10 cellular contexts compared by ENCODE assay signal in genomic region chr6:170265655-170266054, GRCh38. TPM values are rescaled to one million over a fixed set of nuclear protein-coding genes. Genes with fewer than 3 reads are reported as not detected.
DNase-seq lines count a peak whose midpoint lies in the region; ATAC-seq and TF ChIP-seq lines count a peak whose summit lies in the region.
"Had no signal": no experiment of that assay in that cellular context is flagged by ENCODE, and none has a peak within 500 bp of the region (broad histone marks: within the 10 kb centered on the region; RNA-seq: fewer than 3 reads in every experiment).

No MANE protein-coding gene starts in this region.

- H3K27ac ChIP-seq in caudate nucleus (ENCODE audit: low read depth, low read length) (peak overlapping the region; percentile 96), right lobe of liver (peak overlapping the region; percentile 14 to 63 (median 59)), GM23248 (no peak overlapping the region)
- H3K27ac ChIP-seq: foreskin keratinocyte had no signal

- peak; percentile 73 to 93 (median 85) for DNase-seq in NCI-H1417 (lab: John Stamatoyannopoulos, UW)
- peak in 48 of 61 donors; percentile 19 to 88 (median 56) for DNase-seq in caudate nucleus (lab: John Stamatoyannopoulos, UW)
- peak; percentile 90 to 95 (median 94) for DNase-seq in right lobe of liver
- peak; percentile 84 for DNase-seq in superior temporal gyrus (ENCODE audit: extremely low spot score)
- DNase-seq in GM23248: no peak
- no peak for DNase-seq in activated naive CD4-positive, alpha-beta T cell (lab: John Stamatoyannopoulos, UW)
- DNase-seq: activated CD4-positive, alpha-beta T cell treated with anti-CD3 and anti-CD28 coated beads, Interleukin-2, amount 10 ng/mL, durations not matched to agents 7 days and 5 days; foreskin keratinocyte had no signal

- no peaks in the 10 kb centered on the region for H3K9me2 ChIP-seq in GM23248 (ENCODE audit: insufficient read depth)

- in situ Hi-C loops in GM23248 (cut with MboI): no loop called here

- H3K79me2 ChIP-seq in GM23248 (ENCODE audit: insufficient read depth): no peaks in the 10 kb centered on the region

- intact Hi-C loops in right lobe of liver (cut with DNase I): no loop called here

- H3K4me2 ChIP-seq in GM23248 (ENCODE audit: unreplicated experiment): no peak overlapping the region

- TF ChIP-seq POLR2A in right lobe of liver (IDR thresholded peaks at IDR 0.05): no peak

- no peaks in the 10 kb centered on the region for H3K9me3 ChIP-seq in right lobe of liver
- H3K9me3 ChIP-seq in GM23248 (ENCODE audit: low read depth): no peaks in the 10 kb centered on the region

- ATAC-seq in right lobe of liver (peak; percentile 94 to 97 (median 96)), SK-N-SH treated with all-trans-retinoic acid at 6 μM for 48 hours (no peak)
- ATAC-seq: foreskin keratinocyte, Panc1 had no signal

- no peak overlapping the region for H3K9ac ChIP-seq in GM23248

- H3F3A ChIP-seq in GM23248 (ENCODE audit: insufficient read depth): no peaks in the 10 kb centered on the region

- H3K36me3 ChIP-seq in right lobe of liver (no peaks in the 10 kb centered on the region), GM23248 (ENCODE audit: low read depth) (no peaks in the 10 kb centered on the region)

- no peak overlapping the region for H2AFZ ChIP-seq in GM23248

- peak in 3 of 4 donors; percentile 4 to 35 (median 21) for TF ChIP-seq CTCF in right lobe of liver (IDR thresholded peaks at IDR 0.05)

- H3K27me3 ChIP-seq in right lobe of liver (no peaks in the 10 kb centered on the region), GM23248 (replicated peaks; ENCODE audit: insufficient read depth) (0 out of 2 replicates have a peak, but pooled peaks cover 5% of the 10 kb centered on the region)
- H3K27me3 ChIP-seq: foreskin keratinocyte had no signal

- no peaks in the 10 kb centered on the region for H4K20me1 ChIP-seq in GM23248 (ENCODE audit: insufficient read depth)

- H3K4me3 ChIP-seq in right lobe of liver (no peak overlapping the region), GM23248 (no peak overlapping the region)

- 33% methylated on average over 14 of the region's 22 CpGs for WGBS in right lobe of liver (ENCODE audit: insufficient coverage, low coverage, low lambda C conversion rate, missing lambda C conversion rate)
- WGBS in GM23248 (ENCODE audit: low coverage in 1 of 2, low lambda C conversion rate in 2 of 2, missing lambda C conversion rate in 2 of 2), 2 experiments: 77 to 78% methylated on average over 22 of the region's 22 CpGs

- H3K4me1 ChIP-seq in right lobe of liver (peaks cover 0 to 8% (median 1%) of the 10 kb centered on the region in 4 donors), GM23248 (ENCODE audit: insufficient read depth) (no peaks in the 10 kb centered on the region)
- H3K4me1 ChIP-seq: foreskin keratinocyte had no signal

TF ChIP-seq in SK-N-SH treated with all-trans-retinoic acid at 6 μM for 48 hours, 23 proteins besides CTCF, POLR2A, EP300 and RAD21:
- TF ChIP-seq ZFP30 (CRISPR knock-in tag; IDR thresholded peaks at IDR 0.05) (no peak), ARNTL (CRISPR knock-in tag; IDR thresholded peaks at IDR 0.05; ENCODE audit: borderline replicate concordance, low read depth) (no peak), CREB5 (CRISPR knock-in tag; IDR thresholded peaks at IDR 0.05; ENCODE audit: low read depth) (no peak), PPARA (CRISPR knock-in tag; IDR thresholded peaks at IDR 0.05; ENCODE audit: borderline replicate concordance) (no peak), ZNF565 (CRISPR knock-in tag; conservative IDR thresholded peaks at IDR 0.05; ENCODE audit: low read depth) (no peak), ZC3H10 (CRISPR knock-in tag; IDR thresholded peaks at IDR 0.05) (no peak), BACH2 (CRISPR knock-in tag; IDR thresholded peaks at IDR 0.05; ENCODE audit: borderline replicate concordance) (no peak), RARB (CRISPR knock-in tag; IDR thresholded peaks at IDR 0.05) (no peak), SNAI2 (CRISPR knock-in tag; IDR thresholded peaks at IDR 0.05) (no peak), ZNF70 (CRISPR knock-in tag; IDR thresholded peaks at IDR 0.05) (no peak), TSHZ2 (CRISPR knock-in tag; IDR thresholded peaks at IDR 0.05) (no peak), CSRNP3 (CRISPR knock-in tag; IDR thresholded peaks at IDR 0.05) (no peak), ZNF8 (CRISPR knock-in tag; IDR thresholded peaks at IDR 0.05) (no peak), TOX (CRISPR knock-in tag; IDR thresholded peaks at IDR 0.05; ENCODE audit: borderline replicate concordance) (no peak), CSDC2 (CRISPR knock-in tag; IDR thresholded peaks at IDR 0.05) (no peak), OSR1 (CRISPR knock-in tag; IDR thresholded peaks at IDR 0.05) (no peak), TCF4 (CRISPR knock-in tag; IDR thresholded peaks at IDR 0.05; ENCODE audit: borderline replicate concordance) (no peak), POU6F1 (CRISPR knock-in tag; IDR thresholded peaks at IDR 0.05; ENCODE audit: borderline replicate concordance, low read depth) (no peak), GLIS3 (CRISPR knock-in tag; IDR thresholded peaks at IDR 0.05) (no peak), ESRRG (CRISPR knock-in tag; IDR thresholded peaks at IDR 0.05) (no peak)

RNA-seq across cellular contexts. Expression of gene DLL1, which starts 25.2 kb away (rescaled TPM):
- 1 to 10 TPM; 2.0 to 9.6 (median 3.4) TPM for total RNA-seq in right lobe of liver
- 0.38 and 0.86 TPM in 2 replicates for total RNA-seq in GM23248 (2014; rRNA removed; shearing (Covaris generic))
- 0.30 and 0.68 TPM in 2 replicates for polyA plus RNA-seq in GM23248 (2016; fragmentation: Nextera tagmentation; extraction: Ambion mirVana)

RNA-seq across cellular contexts. Expression of gene FAM120B, which starts 40.9 kb away (rescaled TPM):
- total RNA-seq in right lobe of liver: 10 to 100 TPM in 5 of 6 experiments, 1 to 10 TPM in 1; 9.5 to 15.7 (median 13.1) TPM
- total RNA-seq in GM23248 (2014; rRNA removed; shearing (Covaris generic)): 12.0 and 17.1 TPM in 2 replicates
- 28.5 and 29.1 TPM in 2 replicates for polyA plus RNA-seq in GM23248 (2016; fragmentation: Nextera tagmentation; extraction: Ambion mirVana)

Comparison
In these comparisons a context has a peak if more than half of its experiments do, and no peak if none do; other contexts are left out.
1. DNase-seq: peak in NCI-H1417 (3 of 3), caudate nucleus (48 of 61), right lobe of liver (3 of 3) and superior temporal gyrus (single experiment); none in GM23248 (single experiment) and activated naive CD4-positive, alpha-beta T cell (0 of 4).